In the genomic region with DNA sequence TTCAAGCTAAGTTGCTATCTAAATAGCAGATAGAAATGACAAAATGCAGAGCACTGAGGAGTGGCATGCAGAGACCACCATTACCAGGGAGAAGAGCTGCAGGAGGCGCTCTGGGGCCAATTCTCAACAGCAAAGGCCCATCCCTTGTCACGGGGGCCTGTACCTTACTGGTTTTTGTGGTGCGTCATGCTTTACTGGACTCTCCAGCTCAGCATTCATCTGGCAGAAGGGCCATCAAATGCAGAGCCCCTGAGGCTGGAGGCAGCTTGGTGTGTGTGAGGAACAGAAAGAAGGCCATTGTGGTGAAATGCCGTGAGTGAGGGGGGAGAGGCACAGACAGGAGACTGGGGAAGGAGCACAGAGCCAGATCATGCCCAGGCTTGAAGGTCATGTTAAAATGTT, we compare ENCODE assay signal across 17 cellular contexts.
"Had no signal": no experiment of that assay in that cellular context is flagged by ENCODE, and none has a peak within 500 bp of the region (broad histone marks: within the 10 kb centered on the region; RNA-seq: fewer than 3 reads in every experiment).

No MANE protein-coding gene starts in this region.

- H3K4me1 ChIP-seq: adrenal gland, testis had no signal

- DNase-seq: activated CD4-positive, alpha-beta T cell treated with anti-CD3 and anti-CD28 coated beads, Interleukin-2, amount 50 U/mL, for 1 hour; activated naive CD4-positive, alpha-beta T cell treated with anti-CD3 and anti-CD28 coated beads, Interleukin-2, amount 10 ng/mL, durations not matched to agents 7 days and 5 days; activated T-cell treated with anti-CD3 and anti-CD28 coated beads for 4 hours; adrenal gland; dorsolateral prefrontal cortex; kidney glomerular epithelial cell; left ventricle myocardium superior; stimulated activated naive CD8-positive, alpha-beta T cell treated with anti-CD3 and anti-CD28 coated beads, Interleukin-15, amount 100 ng/mL, for 72 hours; T-cell; T-helper 9 cell; testis had no signal

- H3K27me3 ChIP-seq: adrenal gland, dorsolateral prefrontal cortex, testis had no signal

- H3K4me3 ChIP-seq: adrenal gland, cardiac muscle cell, dorsolateral prefrontal cortex, testis had no signal

- H3K9me3 Mint-ChIP-seq: activated T-helper 17 cell treated with anti-CD3 and anti-CD28 coated beads, Interleukin-2, amount 50 U/mL, for 72 hours had no signal

- H3K36me3 ChIP-seq: adrenal gland, cardiac muscle cell had no signal

- H3K4me1 Mint-ChIP-seq: activated T-helper 17 cell treated with anti-CD3 and anti-CD28 coated beads, Interleukin-2, amount 50 U/mL, for 72 hours had no signal

- H3K4me3 Mint-ChIP-seq: activated naive CD4-positive, alpha-beta T cell treated with anti-CD3 and anti-CD28 coated beads, Interleukin-2, amount 10 ng/mL, durations not matched to agents 7 days and 5 days; activated T-helper 17 cell treated with anti-CD3 and anti-CD28 coated beads, Interleukin-2, amount 50 U/mL, for 72 hours; nephron; stimulated activated naive CD8-positive, alpha-beta T cell treated with anti-CD3 and anti-CD28 coated beads, Interleukin-15, amount 100 ng/mL, for 72 hours; T-cell had no signal

- H3K9me3 ChIP-seq: adrenal gland, testis had no signal

- H3K27ac Mint-ChIP-seq: activated naive CD4-positive, alpha-beta T cell treated with anti-CD3 and anti-CD28 coated beads, Interleukin-2, amount 10 ng/mL, durations not matched to agents 7 days and 5 days; activated T-helper 17 cell treated with anti-CD3 and anti-CD28 coated beads, Interleukin-2, amount 50 U/mL, for 72 hours; nephron; stimulated activated naive CD8-positive, alpha-beta T cell treated with anti-CD3 and anti-CD28 coated beads, Interleukin-15, amount 100 ng/mL, for 72 hours; T-cell had no signal

- H3K27ac ChIP-seq: adrenal gland, cardiac muscle cell, dorsolateral prefrontal cortex, testis had no signal

- H3K36me3 Mint-ChIP-seq: activated naive CD4-positive, alpha-beta T cell treated with anti-CD3 and anti-CD28 coated beads, Interleukin-2, amount 10 ng/mL, durations not matched to agents 7 days and 5 days; T-cell had no signal

- ATAC-seq: activated CD4-positive, CD25-positive, alpha-beta regulatory T cell treated with anti-CD3 and anti-CD28 coated beads, Interleukin-2, amount 50 U/mL, for 24 hours; activated T-helper 17 cell treated with anti-CD3 and anti-CD28 coated beads, Interleukin-2, amount 50 U/mL, for 72 hours; esophagus mucosa; left ventricle myocardium superior; sciatic nerve; stimulated activated naive CD8-positive, alpha-beta T cell treated with anti-CD3 and anti-CD28 coated beads, Interleukin-15, amount 100 ng/mL, for 72 hours; T-cell had no signal
